ENCODE assay signal across 1 cellular context in the genomic region with DNA sequence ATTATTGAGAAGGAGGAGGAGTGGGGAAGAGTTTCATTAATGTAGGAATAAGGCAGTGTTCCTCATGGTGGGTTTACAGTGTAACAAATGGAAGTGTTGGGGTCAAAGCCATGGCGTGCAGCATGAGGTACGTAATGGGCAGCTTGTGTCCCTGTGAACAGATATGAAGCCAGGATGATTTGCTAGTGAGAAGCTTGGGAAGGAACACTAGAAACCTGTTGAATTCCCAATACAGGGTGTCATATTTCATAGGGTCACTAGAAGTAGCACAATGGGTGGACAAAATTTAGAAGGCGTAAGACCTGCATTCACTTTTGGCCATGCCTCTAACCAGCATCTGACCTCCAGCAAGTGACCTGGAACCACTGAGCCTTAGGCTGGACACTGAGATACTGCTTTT.
TF ChIP-seq lines count a peak whose summit lies in the region.

No MANE protein-coding gene starts in this region.

TF ChIP-seq in GM23338, 12 proteins besides CTCF, POLR2A, EP300 and RAD21 (continued from another document):
- TF ChIP-seq REST (IDR thresholded peaks at IDR 0.05; ENCODE audit: unreplicated experiment) (no peak), JUNB (IDR thresholded peaks at IDR 0.05; ENCODE audit: unreplicated experiment) (no peak), POLR2AphosphoS5 (IDR thresholded peaks at IDR 0.05; ENCODE audit: low read depth) (no peak), CREB1 (CRISPR knock-in tag; IDR thresholded peaks at IDR 0.05; ENCODE audit: low read depth) (no peak), NANOG (IDR thresholded peaks at IDR 0.05; ENCODE audit: borderline replicate concordance) (no peak), ZNF114 (CRISPR knock-in tag; IDR thresholded peaks at IDR 0.05) (no peak)
